Comparison of ENCODE assay signal across 21 cellular contexts in genomic region chr12:13022737-13023370, GRCh38. TPM values are rescaled to one million over a fixed set of nuclear protein-coding genes. Genes with fewer than 3 reads are reported as not detected.
DNase-seq lines count a peak whose midpoint lies in the region; TF ChIP-seq lines count a peak whose summit lies in the region.
"Had no signal": no experiment of that assay in that cellular context is flagged by ENCODE, and none has a peak within 500 bp of the region (broad histone marks: within the 10 kb centered on the region; RNA-seq: fewer than 3 reads in every experiment).

No MANE protein-coding gene starts in this region.

- H3K27ac ChIP-seq in neural progenitor cell: no peak overlapping the region
- H3K27ac ChIP-seq: HL-60, SJSA1 had no signal

- peak overlapping the region; percentile 7 for H3K9ac ChIP-seq in adipocyte (ENCODE audit: low read length)
- no peak overlapping the region for H3K9ac ChIP-seq in neural progenitor cell

- peaks cover 17% of the 10 kb centered on the region for H3K4me1 ChIP-seq in adipocyte (ENCODE audit: control insufficient read depth, insufficient read depth, low read length)
- H3K4me1 ChIP-seq in neural progenitor cell: peaks cover 10% of the 10 kb centered on the region
- H3K4me1 ChIP-seq: SJSA1 had no signal

- H3K27me3 ChIP-seq in adipocyte (replicated peaks; ENCODE audit: control insufficient read depth, insufficient read depth, low read length) (no peaks in the 10 kb centered on the region), neural progenitor cell (no peaks in the 10 kb centered on the region)

- no peak for TF ChIP-seq CTCF in nephron (IDR thresholded peaks at IDR 0.05; ENCODE audit: unreplicated experiment in 3 of 3)
- TF ChIP-seq CTCF in neural progenitor cell (IDR thresholded peaks at IDR 0.05): no peak
- no peak for TF ChIP-seq CTCF in GM10266 (IDR thresholded peaks at IDR 0.05; ENCODE audit: control insufficient read depth, insufficient read depth, low read depth, missing control alignments)

- H3K27ac Mint-ChIP-seq in nephron (peak overlapping the region in 2 of 3 experiments; percentile 11 to 22), neural progenitor cell (no peak overlapping the region)
- H3K27ac Mint-ChIP-seq: CD8-positive, alpha-beta memory T cell; HFFc6; IgD-negative memory B cell had no signal

- H3K9me3 ChIP-seq in adipocyte (ENCODE audit: control insufficient read depth, low read length) (no peaks in the 10 kb centered on the region), neural progenitor cell (ENCODE audit: low read depth) (no peaks in the 10 kb centered on the region)
- H3K9me3 ChIP-seq: SJSA1 had no signal

- H3K9me3 Mint-ChIP-seq in nephron: no peaks in the 10 kb centered on the region
- no peaks in the 10 kb centered on the region for H3K9me3 Mint-ChIP-seq in neural progenitor cell
- H3K9me3 Mint-ChIP-seq: CD8-positive, alpha-beta memory T cell; HFFc6; IgD-negative memory B cell had no signal

- no peaks in the 10 kb centered on the region for H4K20me1 ChIP-seq in neural progenitor cell (ENCODE audit: low read depth)

- H3K4me1 Mint-ChIP-seq in nephron (peaks cover 17% of the 10 kb centered on the region), neural progenitor cell (no peaks in the 10 kb centered on the region)
- H3K4me1 Mint-ChIP-seq: IgD-negative memory B cell had no signal

- no peak overlapping the region for H3K4me2 ChIP-seq in neural progenitor cell

- H3K4me3 Mint-ChIP-seq in nephron (no peak overlapping the region), neural progenitor cell (no peak overlapping the region)
- H3K4me3 Mint-ChIP-seq: CD8-positive, alpha-beta memory T cell; HFFc6; IgD-negative memory B cell had no signal

- H3K36me3 ChIP-seq in adipocyte (ENCODE audit: control insufficient read depth, insufficient read depth, low read length, severe bottlenecking) (no peaks in the 10 kb centered on the region), neural progenitor cell (no peaks in the 10 kb centered on the region)
- H3K36me3 ChIP-seq: SJSA1 had no signal

- peaks cover 4% of the 10 kb centered on the region for H3K27me3 Mint-ChIP-seq in nephron (ENCODE audit: low read depth)
- peaks cover 7% of the 10 kb centered on the region for H3K27me3 Mint-ChIP-seq in neural progenitor cell (ENCODE audit: insufficient read depth, low read depth)

- H3K4me3 ChIP-seq in adipocyte (ENCODE audit: low read length) (no peak overlapping the region), neural progenitor cell (no peak overlapping the region)
- H3K4me3 ChIP-seq: SJSA1 had no signal

- H3F3A ChIP-seq in neural progenitor cell (ENCODE audit: low read depth): peaks cover 3% of the 10 kb centered on the region

- H3K36me3 Mint-ChIP-seq in nephron (ENCODE audit: low read depth) (no peaks in the 10 kb centered on the region), neural progenitor cell (no peaks in the 10 kb centered on the region)
- H3K36me3 Mint-ChIP-seq: CD8-positive, alpha-beta memory T cell had no signal

- no peaks in the 10 kb centered on the region for H3K79me2 ChIP-seq in neural progenitor cell (ENCODE audit: low read depth)

- no peak overlapping the region for H2AFZ ChIP-seq in neural progenitor cell (replicated peaks)

- DNase-seq in NCI-H2227 (lab: John Stamatoyannopoulos, UW; ENCODE audit: unreplicated experiment) (peak; percentile 90), NCI-H524 treated with DMSO at 0.1 percent for 48 hours (lab: John Stamatoyannopoulos, UW) (peak; percentile 93), adipocyte (ENCODE audit: low read depth) (no peak), NCI-H2171 treated with DMSO at 0.1 percent for 48 hours (lab: John Stamatoyannopoulos, UW) (no peak), neural progenitor cell (ENCODE audit: low spot score) (no peak), GM10266 (ENCODE audit: extremely low spot score) (no peak)
- DNase-seq: ACHN; C1 segment of cervical spinal cord; CD8-positive, alpha-beta memory T cell; DMS79; HFFc6; Karpas-422; NCI-H1092; NCI-H146; NCI-H2029 treated with DMSO at 0.1 percent for 48 hours; NCI-H2171; NCI-H774 had no signal

RNA-seq across cellular contexts. Expression of gene FAM234B, which starts 21.3 kb away (rescaled TPM):
- 20.8 and 23.1 TPM in 2 replicates for total RNA-seq in neural progenitor cell (ENCODE audit: low replicate concordance)

RNA-seq across cellular contexts. Expression of gene HEBP1, which starts 22.8 kb away (rescaled TPM):
- total RNA-seq in neural progenitor cell (ENCODE audit: low replicate concordance): 7.4 and 8.6 TPM in 2 replicates

Comparison
In these comparisons a context has a peak if more than half of its experiments do, and no peak if none do; other contexts are left out.
1. DNase-seq: peak in NCI-H2227 (single experiment) and NCI-H524 treated with DMSO at 0.1 percent for 48 hours (single experiment); none in adipocyte (single experiment), NCI-H2171 treated with DMSO at 0.1 percent for 48 hours (single experiment), neural progenitor cell (single experiment) and GM10266 (single experiment).